Comparison of ENCODE assay signal across 8 cellular contexts in genomic region chr5:76641514-76642120, GRCh38. TPM values are rescaled to one million over a fixed set of nuclear protein-coding genes. Genes with fewer than 3 reads are reported as not detected.
DNase-seq lines count a peak whose midpoint lies in the region; ATAC-seq, FAIRE-seq and TF ChIP-seq lines count a peak whose summit lies in the region.

No MANE protein-coding gene starts in this region.

- in situ Hi-C loops in GM13977 (cut with MboI; ENCODE audit: low pct_unique_long_range_greater_than_20kb, low sequenced_read_pairs, unreplicated experiment), result no loop called here

- CTCF ChIA-PET in A549 (lab: Yijun Ruan, JAX), result interaction anchor here (0.7 to 4.1 kb wide), 13 partner anchors 12 to 238 kb away, joined by 3 to 42 read pairs (median 5); partner anchors contain the start of gene IQGAP2

- no peak overlapping the region for H3K4me3 Mint-ChIP-seq in neural crest cell

- H3K9me2 ChIP-seq in OCI-LY1 (ENCODE audit: low read depth, low read length), result no peaks in the 10 kb centered on the region

- no peaks in the 10 kb centered on the region for H3K36me3 ChIP-seq in OCI-LY1 (ENCODE audit: insufficient read depth, low read length)
- no peaks in the 10 kb centered on the region for H3K36me3 ChIP-seq in tibial artery

- no peak overlapping the region for H3K4me2 ChIP-seq in A549
- H3K4me2 ChIP-seq in OCI-LY1 (ENCODE audit: low read length), result no peak overlapping the region

- TF ChIP-seq EP300 in A549 (IDR thresholded peaks at IDR 0.05), result no peak

- H3K9me3 Mint-ChIP-seq in neural crest cell, result peaks cover 3% of the 10 kb centered on the region

- no peaks in the 10 kb centered on the region for H3K27me3 Mint-ChIP-seq in neural crest cell (ENCODE audit: low read depth)

- H3K9ac ChIP-seq in OCI-LY1 (ENCODE audit: low read length), result no peak overlapping the region

- WGBS in A549 (ENCODE audit: missing lambda C conversion rate), result 3% methylated on average over 1 of the region's 1 CpG

- H3K9me3 ChIP-seq in A549 (no peaks in the 10 kb centered on the region), OCI-LY1 (ENCODE audit: low read length) (no peaks in the 10 kb centered on the region), tibial artery (no peaks in the 10 kb centered on the region)

- H3K27me3 ChIP-seq in OCI-LY1 (ENCODE audit: insufficient read depth, low read length) (no peaks in the 10 kb centered on the region), tibial artery (no peaks in the 10 kb centered on the region)

- H3K27ac ChIP-seq in A549 (no peak overlapping the region), OCI-LY1 (ENCODE audit: low read depth, low read length, poor library complexity, severe bottlenecking) (no peak overlapping the region), tibial artery (no peak overlapping the region)

- ATAC-seq in A549 (peak; percentile 62 to 85; a peak in 5 of 6 replicates), GM21619 (IDR thresholded peaks at IDR 0.05; ENCODE audit: unreplicated experiment) (no peak)

- no peak for TF ChIP-seq POLR2A in A549 (IDR thresholded peaks at IDR 0.05; ENCODE audit: low read length)

- H4K20me1 ChIP-seq in OCI-LY1 (ENCODE audit: insufficient read depth, low read length), result no peaks in the 10 kb centered on the region

- no peaks in the 10 kb centered on the region for H3F3A ChIP-seq in OCI-LY1 (ENCODE audit: insufficient read depth, low read length)

- no peak overlapping the region for H2AFZ ChIP-seq in OCI-LY1 (ENCODE audit: low read length)

- FAIRE-seq in A549 (lab: Jason Lieb, UNC), result no peak

- peak; percentile 58 to 80 for DNase-seq in A549 (ENCODE audit: low read depth in 1 of 2, low spot score in 1 of 2)
- peak; percentile 39 for DNase-seq in GM13977 (ENCODE audit: low spot score)
- DNase-seq in activated CD8-positive, alpha-beta memory T cell treated with anti-CD3 and anti-CD28 coated beads, Interleukin-2, amount 50 U/mL, for 24 hours (ENCODE audit: extremely low read depth), result peak; percentile 43
- peak; percentile 81 for DNase-seq in epithelial cell of esophagus (ENCODE audit: low read depth)
- DNase-seq in neural crest cell (ENCODE audit: low read depth, low spot score), result peak; percentile 68
- DNase-seq in tibial artery, result peak in 1 of 2 donors; percentile 79

- TF ChIP-seq CTCF in A549 (IDR thresholded peaks at IDR 0.05), result peak; percentile 86
- TF ChIP-seq CTCF in GM13977 (IDR thresholded peaks at IDR 0.05; ENCODE audit: extremely low read depth, insufficient read depth, missing control alignments), result peak; percentile 81
- TF ChIP-seq CTCF in OCI-LY1 (IDR thresholded peaks at IDR 0.05; ENCODE audit: low read length), result peak; percentile 84
- peak; percentile 87 for TF ChIP-seq CTCF in epithelial cell of esophagus (IDR thresholded peaks at IDR 0.05; ENCODE audit: insufficient read depth, low read depth, low read length, missing control alignments)
- TF ChIP-seq CTCF in neural crest cell (conservative IDR thresholded peaks at IDR 0.05), result peak; percentile 80
- TF ChIP-seq CTCF in tibial artery (IDR thresholded peaks at IDR 0.05), result peak; percentile 46 to 55

- TF ChIP-seq RAD21 in A549 (conservative IDR thresholded peaks at IDR 0.05 in 1 of 2, IDR thresholded peaks at IDR 0.05 in 1 of 2), result peak; percentile 87 to 93

- POLR2A ChIA-PET in A549 (lab: Yijun Ruan, JAX), result no interaction called here

- H3K79me2 ChIP-seq in OCI-LY1 (ENCODE audit: insufficient read depth, low read length), result no peaks in the 10 kb centered on the region

- no peaks in the 10 kb centered on the region for H3K4me1 Mint-ChIP-seq in neural crest cell

- intact Hi-C loops in tibial artery (cut with DNase I; ENCODE audit: low total_unique reads), result no loop called here

- H3K27ac Mint-ChIP-seq in neural crest cell (ENCODE audit: unreplicated experiment), result no peak overlapping the region

- H3K4me1 ChIP-seq in A549 (no peaks in the 10 kb centered on the region), OCI-LY1 (ENCODE audit: insufficient read depth, low read length, severe bottlenecking) (no peaks in the 10 kb centered on the region), tibial artery (no peaks in the 10 kb centered on the region)

- peaks cover 6% of the 10 kb centered on the region for H3K36me3 Mint-ChIP-seq in neural crest cell (ENCODE audit: low read depth)

- no peak overlapping the region for H3K4me3 ChIP-seq in A549
- H3K4me3 ChIP-seq in OCI-LY1 (ENCODE audit: low read depth, low read length, poor library complexity, severe bottlenecking), result no peak overlapping the region
- H3K4me3 ChIP-seq in epithelial cell of esophagus (ENCODE audit: low read length), result no peak overlapping the region
- no peak overlapping the region for H3K4me3 ChIP-seq in tibial artery

TF ChIP-seq in A549, 52 proteins besides CTCF, POLR2A, EP300 and RAD21:
- peak; percentile 86 for TF ChIP-seq SMC3 (IDR thresholded peaks at IDR 0.05)
- TF ChIP-seq JUNB (IDR thresholded peaks at IDR 0.05), result no peak
- TF ChIP-seq ZFP36 (IDR thresholded peaks at IDR 0.05; ENCODE audit: borderline replicate concordance, partially characterized antibody), result no peak
- no peak for TF ChIP-seq USF2 (IDR thresholded peaks at IDR 0.05)
- TF ChIP-seq NFE2L2 (conservative IDR thresholded peaks at IDR 0.05; ENCODE audit: low read length), result no peak
- TF ChIP-seq KDM5A (IDR thresholded peaks at IDR 0.05), result 0 out of 2 replicates have a peak, but pooled peaks have one; percentile 18
- no peak for TF ChIP-seq HOXB13 (CRISPR knock-in tag; IDR thresholded peaks at IDR 0.05; ENCODE audit: low read depth)

RNA-seq across cellular contexts. Expression of gene F2RL2, which starts 18.4 kb away (rescaled TPM):
- polyA plus RNA-seq in A549 (2011; rRNA removed), result 44.7 and 54.0 TPM in 2 replicates
- 13.7 and 22.4 TPM in 2 replicates for polyA plus RNA-seq in A549 (2012; cell fraction: cytosol; rRNA removed)
- 7.6 and 10.0 TPM in 2 replicates for polyA plus RNA-seq in A549 (2012; cell fraction: nucleus; rRNA removed)
- polyA plus RNA-seq in A549 (2017; fragmentation: RNase III; extraction: RNeasy Plus Mini Kit Qiagen cat#74134 plus additional on column Dnase treatment), result 5.6 to 6.3 TPM (median 6.2 TPM) in 3 replicates
- 48.6 and 55.3 TPM in 2 replicates for polyA minus RNA-seq in A549 (2011; rRNA and poly(A)+ RNA removed)
- not detected in 2 replicates for total RNA-seq in neural crest cell
